Comparison of ENCODE assay signal across 8 cellular contexts in the genomic region with DNA sequence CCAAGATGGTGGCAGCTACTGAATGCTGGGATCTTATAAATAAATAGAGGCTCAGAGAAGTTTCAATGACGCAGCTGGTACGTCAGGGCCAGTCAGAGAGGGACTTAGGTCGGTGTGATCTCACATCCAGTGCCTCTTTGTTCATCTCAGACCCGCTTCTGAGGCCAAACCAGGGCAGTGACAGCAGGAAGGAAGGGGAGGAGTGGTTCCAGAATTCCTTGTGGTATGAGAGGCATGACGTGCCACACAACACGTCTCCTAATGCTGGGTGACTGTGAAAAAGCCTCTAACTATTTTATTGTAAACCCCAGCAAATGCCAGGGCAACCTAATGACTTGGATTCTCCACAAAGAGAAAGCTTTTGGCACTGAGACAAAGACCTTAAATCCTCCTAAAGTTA.
DNase-seq lines count a peak whose midpoint lies in the region; ATAC-seq, FAIRE-seq and TF ChIP-seq lines count a peak whose summit lies in the region.

No MANE protein-coding gene starts in this region.

- H3K36me3 ChIP-seq in K562 (ENCODE audit: control insufficient read depth, insufficient read depth, low read length) (no peaks in the 10 kb centered on the region), suprapubic skin (no peaks in the 10 kb centered on the region)

- H3K4me1 ChIP-seq in K562 (replicated peaks in 1 of 2; ENCODE audit: control insufficient read depth in 2 of 2, insufficient read depth in 2 of 2, low read length in 2 of 2) (peaks cover 12 to 17% of the 10 kb centered on the region in 2 experiments; a peak in 4 of 5 replicates), suprapubic skin (peaks cover 34% of the 10 kb centered on the region)

- CTCF ChIA-PET in K562 (lab: Yijun Ruan, JAX; ENCODE audit: low intra/inter-chr PET ratio): no interaction called here

- ATAC-seq in K562 (no peak), left lobe of liver (peak; percentile 46), GM19395 (IDR thresholded peaks at IDR 0.05; ENCODE audit: unreplicated experiment) (no peak)

- no peak for FAIRE-seq in K562 (lab: Jason Lieb, UNC)

- H3K9me1 ChIP-seq in K562 (ENCODE audit: control insufficient read depth, insufficient read depth, low read length): no peaks in the 10 kb centered on the region

- no TSS peak for BruUV-seq in K562 (replicated peaks; lab: Mats Ljungman, UMichigan)

- H4K20me1 ChIP-seq in K562 (replicated peaks; ENCODE audit: control insufficient read depth, insufficient read depth, low read length): no peaks in the 10 kb centered on the region

- no peaks in the 10 kb centered on the region for H3K79me2 ChIP-seq in K562 (ENCODE audit: control insufficient read depth, insufficient read depth, low read length)

- no peak overlapping the region for H3K4me2 ChIP-seq in K562 (ENCODE audit: insufficient read depth, low read length)

- H3K27me3 ChIP-seq in K562 (ENCODE audit: control insufficient read depth in 2 of 2, insufficient read depth in 2 of 2, low read length in 2 of 2) (no peaks in the 10 kb centered on the region), suprapubic skin (no peaks in the 10 kb centered on the region)

- DNase-seq in activated CD4-positive, alpha-beta T cell treated with anti-CD3 and anti-CD28 coated beads for 48 hours: peak; percentile 18
- no peak for DNase-seq in activated CD4-positive, alpha-beta T cell treated with anti-CD3 and anti-CD28 coated beads for 4 hours
- DNase-seq in K562 (ENCODE audit: extremely low read depth in 1 of 4, low spot score in 3 of 4): no peak
- no peak for DNase-seq in left lobe of liver (ENCODE audit: low spot score)
- no peak for DNase-seq in suprapubic skin (ENCODE audit: low spot score in 2 of 2)
- DNase-seq in KG1 (lab: John Stamatoyannopoulos, UW): no peak
- DNase-seq in T-helper 9 cell: no peak

- peak overlapping the region; percentile 34; the same call in 1 of the 2 replicates for H2AFZ ChIP-seq in K562 (ENCODE audit: low read depth, low read length)

- no peak overlapping the region for H3K9ac ChIP-seq in K562 (ENCODE audit: insufficient read depth in 1 of 2, low read depth in 2 of 2, low read length in 2 of 2)

- TF ChIP-seq RAD21 in K562 (CRISPR knock-in tag; conservative IDR thresholded peaks at IDR 0.05 in 1 of 2, IDR thresholded peaks at IDR 0.05 in 1 of 2): no peak

- no peak for TF ChIP-seq CTCF in K562 (IDR thresholded peaks at IDR 0.05 in 2 of 3, conservative IDR thresholded peaks at IDR 0.05 in 1 of 3; ENCODE audit: insufficient read depth in 2 of 3, low read depth in 1 of 3, low read length in 3 of 3)
- TF ChIP-seq CTCF in suprapubic skin (IDR thresholded peaks at IDR 0.05): no peak

- TF ChIP-seq POLR2A in K562 (conservative IDR thresholded peaks at IDR 0.05) (no peak), suprapubic skin (IDR thresholded peaks at IDR 0.05) (no peak)

- WGBS in K562 (ENCODE audit: insufficient coverage, low coverage, missing lambda C conversion rate): 84% methylated on average over 6 of the region's 6 CpGs
- 49% methylated on average over 6 of the region's 6 CpGs for WGBS in suprapubic skin

- in situ Hi-C loops in K562 (cut with MboI): loop anchor here (25.0 kb wide), 1 partner anchor 543 kb away; a partner anchor contains a TSS

- H3K4me3 ChIP-seq in K562: no peak overlapping the region
- H3K4me3 ChIP-seq in suprapubic skin: no peak overlapping the region

- intact Hi-C loops in K562 (cut with micrococcal nuclease): loop anchor here (2.0 to 10.0 kb wide), 5 partner anchors 115 to 837 kb away; no protein-coding TSS in a partner anchor

- POLR2A ChIA-PET in K562 (lab: Yijun Ruan, JAX): interaction anchor here (0.9 to 1.2 kb wide), 3 partner anchors 9 to 50 kb away, joined by 3 to 7 read pairs (median 3); no protein-coding TSS in a partner anchor

- H3K9me3 ChIP-seq in K562 (replicated peaks; ENCODE audit: control insufficient read depth, insufficient read depth, low read depth, low read length): no peaks in the 10 kb centered on the region
- no peaks in the 10 kb centered on the region for H3K9me3 ChIP-seq in suprapubic skin

- H3K27ac ChIP-seq in K562 (ENCODE audit: extremely low read depth, low read depth, low read length): peak overlapping the region; percentile 51; the same call in 1 of the 3 replicates
- H3K27ac ChIP-seq in suprapubic skin: peak overlapping the region; percentile 77

- TF ChIP-seq EP300 in K562 (IDR thresholded peaks at IDR 0.05; ENCODE audit: low read length) (no peak), suprapubic skin (IDR thresholded peaks at IDR 0.05) (no peak)

TF ChIP-seq in K562, 482 proteins besides CTCF, POLR2A, EP300 and RAD21 (continues in another document):
- TF ChIP-seq HDGF (IDR thresholded peaks at IDR 0.05) (no peak), ZNF316 (IDR thresholded peaks at IDR 0.05) (no peak), MED1 (CRISPR knock-in tag; IDR thresholded peaks at IDR 0.05; ENCODE audit: borderline replicate concordance) (no peak)
- TF ChIP-seq, protein P1, sequence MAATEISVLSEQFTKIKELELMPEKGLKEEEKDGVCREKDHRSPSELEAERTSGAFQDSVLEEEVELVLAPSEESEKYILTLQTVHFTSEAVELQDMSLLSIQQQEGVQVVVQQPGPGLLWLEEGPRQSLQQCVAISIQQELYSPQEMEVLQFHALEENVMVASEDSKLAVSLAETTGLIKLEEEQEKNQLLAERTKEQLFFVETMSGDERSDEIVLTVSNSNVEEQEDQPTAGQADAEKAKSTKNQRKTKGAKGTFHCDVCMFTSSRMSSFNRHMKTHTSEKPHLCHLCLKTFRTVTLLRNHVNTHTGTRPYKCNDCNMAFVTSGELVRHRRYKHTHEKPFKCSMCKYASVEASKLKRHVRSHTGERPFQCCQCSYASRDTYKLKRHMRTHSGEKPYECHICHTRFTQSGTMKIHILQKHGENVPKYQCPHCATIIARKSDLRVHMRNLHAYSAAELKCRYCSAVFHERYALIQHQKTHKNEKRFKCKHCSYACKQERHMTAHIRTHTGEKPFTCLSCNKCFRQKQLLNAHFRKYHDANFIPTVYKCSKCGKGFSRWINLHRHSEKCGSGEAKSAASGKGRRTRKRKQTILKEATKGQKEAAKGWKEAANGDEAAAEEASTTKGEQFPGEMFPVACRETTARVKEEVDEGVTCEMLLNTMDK (IDR thresholded peaks at IDR 0.05; ENCODE audit: borderline replicate concordance, insufficient read depth, low read depth, low read length, poor library complexity, severe bottlenecking): no peak
- TF ChIP-seq, protein P2, sequence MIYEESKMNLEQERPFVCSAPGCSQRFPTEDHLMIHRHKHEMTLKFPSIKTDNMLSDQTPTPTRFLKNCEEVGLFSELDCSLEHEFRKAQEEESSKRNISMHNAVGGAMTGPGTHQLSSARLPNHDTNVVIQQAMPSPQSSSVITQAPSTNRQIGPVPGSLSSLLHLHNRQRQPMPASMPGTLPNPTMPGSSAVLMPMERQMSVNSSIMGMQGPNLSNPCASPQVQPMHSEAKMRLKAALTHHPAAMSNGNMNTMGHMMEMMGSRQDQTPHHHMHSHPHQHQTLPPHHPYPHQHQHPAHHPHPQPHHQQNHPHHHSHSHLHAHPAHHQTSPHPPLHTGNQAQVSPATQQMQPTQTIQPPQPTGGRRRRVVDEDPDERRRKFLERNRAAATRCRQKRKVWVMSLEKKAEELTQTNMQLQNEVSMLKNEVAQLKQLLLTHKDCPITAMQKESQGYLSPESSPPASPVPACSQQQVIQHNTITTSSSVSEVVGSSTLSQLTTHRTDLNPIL (CRISPR knock-in tag; IDR thresholded peaks at IDR 0.05): no peak
- TF ChIP-seq, protein P3, sequence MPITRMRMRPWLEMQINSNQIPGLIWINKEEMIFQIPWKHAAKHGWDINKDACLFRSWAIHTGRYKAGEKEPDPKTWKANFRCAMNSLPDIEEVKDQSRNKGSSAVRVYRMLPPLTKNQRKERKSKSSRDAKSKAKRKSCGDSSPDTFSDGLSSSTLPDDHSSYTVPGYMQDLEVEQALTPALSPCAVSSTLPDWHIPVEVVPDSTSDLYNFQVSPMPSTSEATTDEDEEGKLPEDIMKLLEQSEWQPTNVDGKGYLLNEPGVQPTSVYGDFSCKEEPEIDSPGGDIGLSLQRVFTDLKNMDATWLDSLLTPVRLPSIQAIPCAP (CRISPR knock-in tag; IDR thresholded peaks at IDR 0.05; ENCODE audit: borderline replicate concordance): no peak
- TF ChIP-seq, protein P4, sequence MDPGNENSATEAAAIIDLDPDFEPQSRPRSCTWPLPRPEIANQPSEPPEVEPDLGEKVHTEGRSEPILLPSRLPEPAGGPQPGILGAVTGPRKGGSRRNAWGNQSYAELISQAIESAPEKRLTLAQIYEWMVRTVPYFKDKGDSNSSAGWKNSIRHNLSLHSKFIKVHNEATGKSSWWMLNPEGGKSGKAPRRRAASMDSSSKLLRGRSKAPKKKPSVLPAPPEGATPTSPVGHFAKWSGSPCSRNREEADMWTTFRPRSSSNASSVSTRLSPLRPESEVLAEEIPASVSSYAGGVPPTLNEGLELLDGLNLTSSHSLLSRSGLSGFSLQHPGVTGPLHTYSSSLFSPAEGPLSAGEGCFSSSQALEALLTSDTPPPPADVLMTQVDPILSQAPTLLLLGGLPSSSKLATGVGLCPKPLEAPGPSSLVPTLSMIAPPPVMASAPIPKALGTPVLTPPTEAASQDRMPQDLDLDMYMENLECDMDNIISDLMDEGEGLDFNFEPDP (CRISPR knock-in tag; IDR thresholded peaks at IDR 0.05): no peak
- TF ChIP-seq, protein P5, sequence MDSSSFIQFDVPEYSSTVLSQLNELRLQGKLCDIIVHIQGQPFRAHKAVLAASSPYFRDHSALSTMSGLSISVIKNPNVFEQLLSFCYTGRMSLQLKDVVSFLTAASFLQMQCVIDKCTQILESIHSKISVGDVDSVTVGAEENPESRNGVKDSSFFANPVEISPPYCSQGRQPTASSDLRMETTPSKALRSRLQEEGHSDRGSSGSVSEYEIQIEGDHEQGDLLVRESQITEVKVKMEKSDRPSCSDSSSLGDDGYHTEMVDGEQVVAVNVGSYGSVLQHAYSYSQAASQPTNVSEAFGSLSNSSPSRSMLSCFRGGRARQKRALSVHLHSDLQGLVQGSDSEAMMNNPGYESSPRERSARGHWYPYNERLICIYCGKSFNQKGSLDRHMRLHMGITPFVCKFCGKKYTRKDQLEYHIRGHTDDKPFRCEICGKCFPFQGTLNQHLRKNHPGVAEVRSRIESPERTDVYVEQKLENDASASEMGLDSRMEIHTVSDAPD (CRISPR knock-in tag; IDR thresholded peaks at IDR 0.05): no peak
- TF ChIP-seq, protein P6, sequence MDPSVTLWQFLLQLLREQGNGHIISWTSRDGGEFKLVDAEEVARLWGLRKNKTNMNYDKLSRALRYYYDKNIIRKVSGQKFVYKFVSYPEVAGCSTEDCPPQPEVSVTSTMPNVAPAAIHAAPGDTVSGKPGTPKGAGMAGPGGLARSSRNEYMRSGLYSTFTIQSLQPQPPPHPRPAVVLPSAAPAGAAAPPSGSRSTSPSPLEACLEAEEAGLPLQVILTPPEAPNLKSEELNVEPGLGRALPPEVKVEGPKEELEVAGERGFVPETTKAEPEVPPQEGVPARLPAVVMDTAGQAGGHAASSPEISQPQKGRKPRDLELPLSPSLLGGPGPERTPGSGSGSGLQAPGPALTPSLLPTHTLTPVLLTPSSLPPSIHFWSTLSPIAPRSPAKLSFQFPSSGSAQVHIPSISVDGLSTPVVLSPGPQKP (CRISPR knock-in tag; IDR thresholded peaks at IDR 0.05): no peak
